ENCODE assay signal across 16 cellular contexts in genomic region chr10:85641479-85641967, GRCh38.
DNase-seq lines count a peak whose midpoint lies in the region; ATAC-seq, FAIRE-seq and TF ChIP-seq lines count a peak whose summit lies in the region.
"Had no signal": no experiment of that assay in that cellular context is flagged by ENCODE, and none has a peak within 500 bp of the region (broad histone marks: within the 10 kb centered on the region; RNA-seq: fewer than 3 reads in every experiment).

No MANE protein-coding gene starts in this region.

- FAIRE-seq in GM12891 (lab: Jason Lieb, UNC), result no peak

- H3K27ac ChIP-seq in Karpas-422 (ENCODE audit: low read length) (peak overlapping the region; percentile 63; the same call in 1 of the 2 replicates), colonic mucosa (peak overlapping the region; percentile 67)
- H3K27ac ChIP-seq: heart left ventricle, stomach had no signal

- no peak for TF ChIP-seq CTCF in colonic mucosa (IDR thresholded peaks at IDR 0.05)

- peaks cover 25% of the 10 kb centered on the region for H3K4me1 ChIP-seq in Karpas-422 (ENCODE audit: low read length)
- no peaks in the 10 kb centered on the region for H3K4me1 ChIP-seq in colonic mucosa

- H3K9ac ChIP-seq in Karpas-422 (ENCODE audit: low read length) (no peak overlapping the region), colonic mucosa (ENCODE audit: low read depth in 2 of 2, low read length in 2 of 2) (no peak overlapping the region)

- peak; percentile 73 for DNase-seq in Karpas-422
- DNase-seq in colonic mucosa, result no peak
- peak; percentile 70 for DNase-seq in renal cortical epithelial cell (ENCODE audit: low read depth)
- no peak for DNase-seq in activated CD4-positive, alpha-beta T cell treated with anti-CD3 and anti-CD28 coated beads for 48 hours
- DNase-seq in GM12891 (ENCODE audit: insufficient read length, low spot score), result no peak
- no peak for DNase-seq in 8988T
- DNase-seq: activated CD8-positive, alpha-beta memory T cell treated with anti-CD3 and anti-CD28 coated beads, Interleukin-2, amount 10 ng/mL, durations not matched to agents 7 days and 5 days; activated naive CD8-positive, alpha-beta T cell treated with anti-CD3 and anti-CD28 coated beads for 36 hours; heart left ventricle; NCI-H2171 treated with DMSO at 0.1 percent for 48 hours; stimulated activated CD4-positive, alpha-beta T cell treated with anti-CD3 and anti-CD28 coated beads, Interleukin-4, amount 100 ng/mL, for 4 hours; stomach had no signal

- H3K36me3 ChIP-seq in Karpas-422 (ENCODE audit: insufficient read depth, low read length), result no peaks in the 10 kb centered on the region
- no peaks in the 10 kb centered on the region for H3K36me3 ChIP-seq in colonic mucosa
- H3K36me3 ChIP-seq: heart left ventricle, Peyer's patch, stomach had no signal

- no peak overlapping the region for H3K4me2 ChIP-seq in Karpas-422 (ENCODE audit: low read depth, low read length, poor library complexity, severe bottlenecking)

- H3K4me3 ChIP-seq in Karpas-422 (ENCODE audit: low read length) (no peak overlapping the region), colonic mucosa (no peak overlapping the region)
- H3K4me3 ChIP-seq: heart left ventricle, lung, Peyer's patch, stomach had no signal

- intact Hi-C loops in colonic mucosa (cut with DNase I), result no loop called here

- ATAC-seq in GM19351 (IDR thresholded peaks at IDR 0.05; ENCODE audit: unreplicated experiment) (peak; percentile 40), GM21723 (IDR thresholded peaks at IDR 0.05; ENCODE audit: unreplicated experiment) (no peak)
- ATAC-seq: activated CD8-positive, alpha-beta memory T cell treated with anti-CD3 and anti-CD28 coated beads, Interleukin-2, amount 10 ng/mL, durations not matched to agents 7 days and 5 days; heart left ventricle had no signal

- H3K9me2 ChIP-seq in Karpas-422 (replicated peaks; ENCODE audit: insufficient read depth, low read length), result no peaks in the 10 kb centered on the region

- H3K79me2 ChIP-seq in Karpas-422 (ENCODE audit: low read length), result no peaks in the 10 kb centered on the region

- no peaks in the 10 kb centered on the region for H3K27me3 ChIP-seq in Karpas-422 (ENCODE audit: low read length)
- no peaks in the 10 kb centered on the region for H3K27me3 ChIP-seq in colonic mucosa
- H3K27me3 ChIP-seq: heart left ventricle, Peyer's patch, stomach had no signal

- H2AFZ ChIP-seq in Karpas-422 (ENCODE audit: low read length), result no peak overlapping the region

- H3K9me3 ChIP-seq in Karpas-422 (ENCODE audit: low read length) (no peaks in the 10 kb centered on the region), colonic mucosa (no peaks in the 10 kb centered on the region)
- H3K9me3 ChIP-seq: heart left ventricle, Peyer's patch, stomach had no signal

- no peaks in the 10 kb centered on the region for H4K20me1 ChIP-seq in Karpas-422 (ENCODE audit: insufficient read depth, low read depth, low read length)

- no peak for TF ChIP-seq POLR2A in GM12891 (IDR thresholded peaks at IDR 0.05; ENCODE audit: low read depth, low read length)

TF ChIP-seq in GM12891, 5 proteins besides CTCF, POLR2A, EP300 and RAD21:
- TF ChIP-seq POLR2AphosphoS5 (IDR thresholded peaks at IDR 0.05; ENCODE audit: low read depth, low read length) (no peak), TAF1 (IDR thresholded peaks at IDR 0.05; ENCODE audit: low read depth, low read length) (no peak), SPI1 (IDR thresholded peaks at IDR 0.05; ENCODE audit: low read depth, low read length) (no peak), PAX5 (IDR thresholded peaks at IDR 0.05; ENCODE audit: insufficient read depth, low read length, severe bottlenecking) (no peak), POU2F2 (IDR thresholded peaks at IDR 0.05; ENCODE audit: low read depth, low read length) (no peak)

Comparison
In these comparisons a context has a peak if more than half of its experiments do, and no peak if none do; other contexts are left out.
1. DNase-seq: peak in Karpas-422 (single experiment) and renal cortical epithelial cell (single experiment); none in colonic mucosa (single experiment), activated CD4-positive, alpha-beta T cell treated with anti-CD3 and anti-CD28 coated beads for 48 hours (single experiment), GM12891 (single experiment) and 8988T (single experiment).